8 cellular contexts compared by ENCODE assay signal in genomic region chr2:174748948-174749347, GRCh38. TPM values are rescaled to one million over a fixed set of nuclear protein-coding genes. Genes with fewer than 3 reads are reported as not detected.
DNase-seq lines count a peak whose midpoint lies in the region; ATAC-seq and TF ChIP-seq lines count a peak whose summit lies in the region.

No MANE protein-coding gene starts in this region.

- 0% methylated on average over 4 of the region's 4 CpGs for WGBS in prostate gland

- TF ChIP-seq CTCF in prostate gland (IDR thresholded peaks at IDR 0.05): peak in 3 of 4 experiments; percentile 50 to 58 (median 51)

- no peak for TF ChIP-seq POLR2A in prostate gland (IDR thresholded peaks at IDR 0.05)

- DNase-seq in NCI-H1417 (lab: John Stamatoyannopoulos, UW): peak; percentile 5 to 43 (median 25)
- no peak for DNase-seq in NCI-H1417 treated with DMSO at 0.1 percent for 48 hours (lab: John Stamatoyannopoulos, UW)
- peak; percentile 14 for DNase-seq in KG1 (lab: John Stamatoyannopoulos, UW)
- DNase-seq in SJSA1 (ENCODE audit: low read depth in 1 of 2, low spot score in 2 of 2): peak; percentile 47 to 58
- peak; percentile 68 for DNase-seq in activated naive CD4-positive, alpha-beta T cell treated with Interleukin-2 at 50 U/mL for 16 hours
- peak; percentile 50 to 92 (median 80) for DNase-seq in head of caudate nucleus
- DNase-seq in prostate gland (ENCODE audit: low spot score): peak; percentile 35

- intact Hi-C loops in head of caudate nucleus (cut with DNase I): no loop called here
- intact Hi-C loops in prostate gland (cut with DNase I): loop anchor here (5.0 kb wide), 2 partner anchors 52 to 243 kb away; no protein-coding TSS in a partner anchor

- ATAC-seq in GM19395 (IDR thresholded peaks at IDR 0.05; ENCODE audit: unreplicated experiment): no peak

- H3K9me3 ChIP-seq in SJSA1 (replicated peaks) (no peaks in the 10 kb centered on the region), prostate gland (no peaks in the 10 kb centered on the region)

- no peaks in the 10 kb centered on the region; the same call in 1 of the 2 replicates for H3K27me3 ChIP-seq in SJSA1 (replicated peaks)
- no peaks in the 10 kb centered on the region for H3K27me3 ChIP-seq in prostate gland (replicated peaks; ENCODE audit: insufficient read depth)

- no peak overlapping the region for H3K27ac ChIP-seq in SJSA1
- no peak overlapping the region for H3K27ac ChIP-seq in prostate gland

- H3K36me3 ChIP-seq in SJSA1: no peaks in the 10 kb centered on the region
- no peaks in the 10 kb centered on the region for H3K36me3 ChIP-seq in prostate gland

- no peak overlapping the region for H3K4me3 ChIP-seq in SJSA1
- no peak overlapping the region for H3K4me3 ChIP-seq in prostate gland

- H3K4me1 ChIP-seq in SJSA1 (replicated peaks) (peaks cover 8% of the 10 kb centered on the region), prostate gland (replicated peaks) (no peaks in the 10 kb centered on the region)

RNA-seq across cellular contexts. Expression of gene CHRNA1, which starts 15.3 kb away (rescaled TPM):
- 0.16 TPM in 1 of 2 replicates, not detected in the other for total RNA-seq in SJSA1 (2014; rRNA removed; shearing (Covaris generic))
- total RNA-seq in prostate gland: 1 to 10 TPM in 1 of 2 donors, not detected in 1; 4.0 TPM
